ENCODE assay signal across 1 cellular context in genomic region chrX:74369666-74370065, GRCh38.
TF ChIP-seq lines count a peak whose summit lies in the region.

No MANE protein-coding gene starts in this region.

TF ChIP-seq in A549, 52 proteins besides CTCF, POLR2A, EP300 and RAD21 (continued from another document):
- TF ChIP-seq HMGXB4 (CRISPR knock-in tag; IDR thresholded peaks at IDR 0.05; ENCODE audit: borderline replicate concordance) = no peak
- TF ChIP-seq HEYL (CRISPR knock-in tag; IDR thresholded peaks at IDR 0.05) = no peak
